Comparison of ENCODE assay signal across 8 cellular contexts in the genomic region with DNA sequence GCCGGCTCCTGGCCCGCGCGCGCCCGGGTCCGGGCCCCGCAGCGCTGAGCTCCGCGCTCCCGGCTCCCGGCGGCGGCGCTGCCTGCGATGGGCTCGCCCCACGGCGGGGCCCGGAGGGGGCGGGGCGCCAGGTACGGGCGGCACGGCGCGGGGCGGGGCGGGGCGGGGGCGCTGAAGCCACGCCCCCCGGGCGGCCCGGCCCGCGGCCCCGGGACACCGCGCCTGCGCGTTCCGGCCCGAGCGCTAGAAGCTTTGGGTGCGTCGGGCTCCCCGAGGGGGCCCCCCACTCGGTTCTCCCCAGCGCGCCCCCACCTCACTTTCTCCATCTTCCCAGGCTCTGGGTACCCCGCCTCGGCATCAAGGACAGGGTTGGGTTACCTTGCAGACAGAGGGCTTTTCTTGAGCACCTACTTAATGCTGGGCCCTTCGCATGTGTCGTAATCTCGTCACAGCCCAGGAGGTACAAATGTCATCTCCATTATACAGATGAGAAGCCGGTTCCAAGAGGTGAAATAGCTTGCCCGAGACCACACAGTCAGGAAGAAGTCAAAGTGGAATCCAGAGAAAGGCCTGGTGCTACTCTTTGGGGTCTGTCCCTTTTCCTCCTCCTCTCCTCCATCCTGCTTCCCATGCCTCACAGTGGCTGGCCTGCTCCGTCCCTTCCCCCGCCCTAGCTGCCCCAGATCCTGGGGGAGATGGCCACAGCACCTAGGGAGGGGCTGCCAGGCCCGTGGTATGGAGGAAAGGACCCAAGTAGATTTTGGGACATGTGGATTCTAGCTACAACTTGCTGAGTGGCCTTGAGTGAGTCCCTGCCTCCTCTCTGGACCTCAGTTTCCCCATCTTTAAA. TPM values are rescaled to one million over a fixed set of nuclear protein-coding genes. Genes with fewer than 3 reads are reported as not detected.
DNase-seq lines count a peak whose midpoint lies in the region; ATAC-seq, FAIRE-seq and TF ChIP-seq lines count a peak whose summit lies in the region.

No MANE protein-coding gene starts in this region.

- peaks cover 13% of the 10 kb centered on the region for H3K27me3 Mint-ChIP-seq in T-helper 1 cell treated with Interleukin-12 subunit alpha and Interleukin-12 subunit beta and Interleukin-4 antibody, amounts not matched to agents 30 μg/mL and 1 μg/mL, for 36 hours (ENCODE audit: low read depth)
- H3K27me3 Mint-ChIP-seq in mesothelial cell of epicardium (ENCODE audit: low read depth), result no peaks in the 10 kb centered on the region
- peaks cover 58% of the 10 kb centered on the region for H3K27me3 Mint-ChIP-seq in stimulated activated naive CD8-positive, alpha-beta T cell treated with anti-CD3 and anti-CD28 coated beads, Interleukin-15, amount 100 ng/mL, for 72 hours

- H3K4me1 Mint-ChIP-seq in T-helper 1 cell treated with Interleukin-12 subunit alpha and Interleukin-12 subunit beta and Interleukin-4 antibody, amounts not matched to agents 30 μg/mL and 1 μg/mL, for 36 hours (ENCODE audit: low read depth), result peaks cover 8% of the 10 kb centered on the region
- H3K4me1 Mint-ChIP-seq in mesothelial cell of epicardium, result peaks cover 36% of the 10 kb centered on the region
- H3K4me1 Mint-ChIP-seq in stimulated activated naive CD8-positive, alpha-beta T cell treated with anti-CD3 and anti-CD28 coated beads, Interleukin-15, amount 100 ng/mL, for 72 hours, result peaks cover 5% of the 10 kb centered on the region

- H3K27me3 ChIP-seq in bronchial epithelial cell (ENCODE audit: control insufficient read depth, insufficient read depth, low read length), result peaks cover 5% of the 10 kb centered on the region

- no peaks in the 10 kb centered on the region for H3K36me3 Mint-ChIP-seq in T-helper 1 cell treated with Interleukin-12 subunit alpha and Interleukin-12 subunit beta and Interleukin-4 antibody, amounts not matched to agents 30 μg/mL and 1 μg/mL, for 36 hours (ENCODE audit: low read depth)
- H3K36me3 Mint-ChIP-seq in mesothelial cell of epicardium, result no peaks in the 10 kb centered on the region

- TF ChIP-seq CTCF in bronchial epithelial cell (IDR thresholded peaks at IDR 0.05; ENCODE audit: insufficient read depth, low read length, severe bottlenecking), result no peak
- no peak for TF ChIP-seq CTCF in mesothelial cell of epicardium (IDR thresholded peaks at IDR 0.05; ENCODE audit: unreplicated experiment)

- H3K27ac Mint-ChIP-seq in T-helper 1 cell treated with Interleukin-12 subunit alpha and Interleukin-12 subunit beta and Interleukin-4 antibody, amounts not matched to agents 30 μg/mL and 1 μg/mL, for 36 hours, result no peak overlapping the region
- H3K27ac Mint-ChIP-seq in mesothelial cell of epicardium, result peak overlapping the region; percentile 64
- H3K27ac Mint-ChIP-seq in stimulated activated naive CD8-positive, alpha-beta T cell treated with anti-CD3 and anti-CD28 coated beads, Interleukin-15, amount 100 ng/mL, for 72 hours, result no peak overlapping the region

- FAIRE-seq in GM12892 (lab: Jason Lieb, UNC), result no peak
- peak; percentile 23 for FAIRE-seq in bronchial epithelial cell (lab: Jason Lieb, UNC)

- DNase-seq in GM12892 (ENCODE audit: insufficient read length), result peak; percentile 51
- DNase-seq in bronchial epithelial cell (ENCODE audit: low read depth), result no peak
- peak; percentile 69 to 78 for DNase-seq in mesothelial cell of epicardium (ENCODE audit: low spot score in 2 of 2, unreplicated experiment in 2 of 2)
- DNase-seq in stimulated activated naive CD8-positive, alpha-beta T cell treated with anti-CD3 and anti-CD28 coated beads, Interleukin-15, amount 100 ng/mL, for 72 hours, result peak; percentile 37 to 57
- no peak for DNase-seq in NCI-H1105 (lab: John Stamatoyannopoulos, UW)
- DNase-seq in SIG-M5 (lab: John Stamatoyannopoulos, UW), result no peak
- no peak for DNase-seq in occipital lobe (lab: John Stamatoyannopoulos, UW)

- no peak for TF ChIP-seq POLR2A in GM12892 (IDR thresholded peaks at IDR 0.05; ENCODE audit: low read depth, low read length)

- no peaks in the 10 kb centered on the region for H3K9me3 Mint-ChIP-seq in T-helper 1 cell treated with Interleukin-12 subunit alpha and Interleukin-12 subunit beta and Interleukin-4 antibody, amounts not matched to agents 30 μg/mL and 1 μg/mL, for 36 hours
- H3K9me3 Mint-ChIP-seq in mesothelial cell of epicardium, result no peaks in the 10 kb centered on the region
- no peaks in the 10 kb centered on the region for H3K9me3 Mint-ChIP-seq in stimulated activated naive CD8-positive, alpha-beta T cell treated with anti-CD3 and anti-CD28 coated beads, Interleukin-15, amount 100 ng/mL, for 72 hours

- peak; percentile 69 for ATAC-seq in stimulated activated naive CD8-positive, alpha-beta T cell treated with anti-CD3 and anti-CD28 coated beads, Interleukin-15, amount 100 ng/mL, for 72 hours

- no peaks in the 10 kb centered on the region for H3K36me3 ChIP-seq in bronchial epithelial cell (ENCODE audit: control insufficient read depth, insufficient read depth, low read length)

- H3K4me3 Mint-ChIP-seq in T-helper 1 cell treated with Interleukin-12 subunit alpha and Interleukin-12 subunit beta and Interleukin-4 antibody, amounts not matched to agents 30 μg/mL and 1 μg/mL, for 36 hours, result peak overlapping the region; percentile 74
- H3K4me3 Mint-ChIP-seq in mesothelial cell of epicardium, result peak overlapping the region; percentile 69
- H3K4me3 Mint-ChIP-seq in stimulated activated naive CD8-positive, alpha-beta T cell treated with anti-CD3 and anti-CD28 coated beads, Interleukin-15, amount 100 ng/mL, for 72 hours, result peak overlapping the region; percentile 78 to 79

- peak overlapping the region; percentile 23 for H3K4me3 ChIP-seq in bronchial epithelial cell (ENCODE audit: low read depth, low read length)

RNA-seq across cellular contexts. Expression of gene RAP1GAP, which starts 46.5 kb away (rescaled TPM):
- 0.98 TPM for polyA plus RNA-seq in GM12892 (2012; ENCODE audit: missing spikeins)
- total RNA-seq in bronchial epithelial cell (1.1 and 2.6 TPM in 2 replicates), mesothelial cell of epicardium (7.1 to 10.2 TPM (median 8.0 TPM) in 3 replicates), occipital lobe (26.4 TPM)

Comparison
In these comparisons a context has a peak if more than half of its experiments do, and no peak if none do; other contexts are left out.
1. DNase-seq: peak in GM12892 (single experiment), mesothelial cell of epicardium (2 of 2) and stimulated activated naive CD8-positive, alpha-beta T cell treated with anti-CD3 and anti-CD28 coated beads, Interleukin-15, amount 100 ng/mL, for 72 hours (2 of 2); none in bronchial epithelial cell (single experiment), NCI-H1105 (single experiment), SIG-M5 (single experiment) and occipital lobe (single experiment).
2. Peak in every context shown above with its lines, with median percentiles within 50 percentile points of each other: H3K4me3 Mint-ChIP-seq.